14 cellular contexts compared by ENCODE assay signal in the genomic region with DNA sequence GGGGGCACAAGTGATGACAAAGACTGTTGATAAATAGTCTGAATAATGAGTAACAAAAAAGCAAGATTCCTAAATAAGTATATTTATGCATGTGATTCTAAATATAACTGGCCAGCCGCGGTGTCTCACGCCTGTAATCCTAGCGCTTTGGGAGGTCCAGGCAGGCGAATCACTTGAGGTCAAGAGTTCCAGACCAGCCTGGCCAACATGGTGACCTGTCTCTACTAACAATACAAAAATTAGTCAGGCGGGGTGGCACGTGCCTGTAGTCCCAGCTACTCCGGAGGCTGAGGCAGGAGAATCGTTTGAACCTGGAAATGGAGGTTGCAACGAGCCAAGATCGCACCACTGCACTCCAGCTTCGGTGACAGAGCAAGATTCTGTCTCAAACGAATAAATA.
"Had no signal": no experiment of that assay in that cellular context is flagged by ENCODE, and none has a peak within 500 bp of the region (broad histone marks: within the 10 kb centered on the region; RNA-seq: fewer than 3 reads in every experiment).

No MANE protein-coding gene starts in this region.

- H3K27ac ChIP-seq: breast epithelium, psoas muscle had no signal

- DNase-seq: activated CD4-positive, alpha-beta T cell treated with anti-CD3 and anti-CD28 coated beads, Interleukin-2, amount 10 ng/mL, durations not matched to agents 24 days and 14 days; activated gamma-delta T cell treated with Interleukin-2 at 50 U/mL for 16 hours; activated naive CD8-positive, alpha-beta T cell treated with anti-CD3 and anti-CD28 coated beads, Interleukin-2, amount 10 ng/mL, durations not matched to agents 7 days and 5 days; anterior cingulate cortex; dorsolateral prefrontal cortex; hippocampal formation; naive B cell; nucleus accumbens; psoas muscle; stimulated activated CD4-positive, alpha-beta T cell treated with anti-CD3 and anti-CD28 coated beads, Interleukin-4, amount 100 ng/mL, for 1 hour; T1000; transverse colon had no signal

- H3K4me3 Mint-ChIP-seq: activated CD4-positive, alpha-beta T cell treated with anti-CD3 and anti-CD28 coated beads, Interleukin-2, amount 10 ng/mL, durations not matched to agents 24 days and 14 days; activated naive CD8-positive, alpha-beta T cell treated with anti-CD3 and anti-CD28 coated beads, Interleukin-2, amount 10 ng/mL, durations not matched to agents 7 days and 5 days; mesothelial cell of epicardium; naive B cell had no signal

- H3K9me3 Mint-ChIP-seq: activated CD4-positive, alpha-beta T cell treated with anti-CD3 and anti-CD28 coated beads, Interleukin-2, amount 10 ng/mL, durations not matched to agents 24 days and 14 days; activated naive CD8-positive, alpha-beta T cell treated with anti-CD3 and anti-CD28 coated beads, Interleukin-2, amount 10 ng/mL, durations not matched to agents 7 days and 5 days; mesothelial cell of epicardium had no signal

- H3K27me3 Mint-ChIP-seq: activated CD4-positive, alpha-beta T cell treated with anti-CD3 and anti-CD28 coated beads, Interleukin-2, amount 10 ng/mL, durations not matched to agents 24 days and 14 days; activated naive CD8-positive, alpha-beta T cell treated with anti-CD3 and anti-CD28 coated beads, Interleukin-2, amount 10 ng/mL, durations not matched to agents 7 days and 5 days had no signal

- H3K36me3 Mint-ChIP-seq: mesothelial cell of epicardium, naive B cell had no signal

- H3K36me3 ChIP-seq: breast epithelium, transverse colon had no signal

- ATAC-seq: psoas muscle had no signal

- H3K27me3 ChIP-seq: breast epithelium, dorsolateral prefrontal cortex, transverse colon had no signal

- H3K4me3 ChIP-seq: breast epithelium, dorsolateral prefrontal cortex, psoas muscle, transverse colon had no signal

- H3K27ac Mint-ChIP-seq: mesothelial cell of epicardium had no signal

- H3K9me3 ChIP-seq: breast epithelium, psoas muscle, transverse colon had no signal
